ENCODE assay signal across 8 cellular contexts in the genomic region with DNA sequence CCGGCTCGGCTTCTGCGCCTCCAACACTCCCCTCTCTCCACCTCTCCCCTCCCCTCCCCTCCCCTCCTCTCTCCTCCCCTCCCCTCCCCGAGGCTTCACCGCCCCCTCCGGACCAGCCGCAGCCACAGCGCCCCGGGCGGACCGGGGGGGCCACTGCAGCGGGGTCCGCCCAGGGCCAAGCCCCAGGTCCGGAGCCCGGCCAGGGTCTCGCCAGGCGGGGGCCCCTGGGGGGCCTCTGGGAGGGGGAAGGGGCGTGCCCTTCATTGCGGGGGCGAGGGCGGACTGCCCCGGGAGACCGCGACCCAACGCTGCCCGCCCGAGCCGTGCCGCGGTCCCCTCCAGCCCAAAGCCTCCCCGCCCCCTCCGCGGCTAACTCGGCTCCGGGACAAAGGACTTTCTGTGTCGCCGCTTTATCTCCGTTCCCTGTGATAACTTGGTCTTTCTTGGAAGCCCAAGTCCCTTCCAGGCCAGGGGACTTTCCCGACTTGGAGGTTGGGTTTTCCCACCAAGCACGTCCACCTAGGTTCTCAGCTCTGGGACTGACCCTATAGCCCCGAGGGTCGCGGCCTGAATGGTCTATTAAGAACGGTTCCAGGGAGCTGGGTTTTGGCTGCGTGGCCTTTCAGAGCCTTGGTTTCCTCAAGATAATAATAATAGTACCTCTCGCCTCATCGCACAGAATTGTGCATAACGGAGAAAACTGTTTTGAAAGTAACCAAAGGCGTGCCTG. TPM values are rescaled to one million over a fixed set of nuclear protein-coding genes. Genes with fewer than 3 reads are reported as not detected.
DNase-seq lines count a peak whose midpoint lies in the region; ATAC-seq and TF ChIP-seq lines count a peak whose summit lies in the region.

TSS of gene UBQLN4 (minus strand) at position 29 of the 730 bp plus-strand sequence. CDS start 97 bp downstream, outside the sequence.

- H3K27ac ChIP-seq in SK-N-SH (ENCODE audit: low read depth in 2 of 2, low read length in 1 of 2) = peak within 1 kb of the TSS; percentile 93 to 100
- H3K27ac ChIP-seq in osteoblast (ENCODE audit: low read depth, low read length) = peak within 1 kb of the TSS; percentile 75
- peak within 1 kb of the TSS; percentile 91 to 94 for H3K27ac ChIP-seq in testis

- TF ChIP-seq RAD21 in SK-N-SH (IDR thresholded peaks at IDR 0.05; ENCODE audit: low read length) = no peak

- peak; percentile 44 for TF ChIP-seq CTCF in SK-N-SH (IDR thresholded peaks at IDR 0.05)
- TF ChIP-seq CTCF in osteoblast (IDR thresholded peaks at IDR 0.05; ENCODE audit: extremely low read depth, low read depth, low read length) = peak; percentile 25
- peak in 2 of 3 experiments; percentile 20 to 51 for TF ChIP-seq CTCF in testis (IDR thresholded peaks at IDR 0.05)

- no peaks in the 10 kb centered on the region for H3K27me3 Mint-ChIP-seq in activated naive CD4-positive, alpha-beta T cell treated with anti-CD3 and anti-CD28 coated beads, Interleukin-2, amount 10 ng/mL, durations not matched to agents 7 days and 5 days

- H3K4me1 Mint-ChIP-seq in activated naive CD4-positive, alpha-beta T cell treated with anti-CD3 and anti-CD28 coated beads, Interleukin-2, amount 10 ng/mL, durations not matched to agents 7 days and 5 days = peaks cover 39% of the 10 kb centered on the region

- TF ChIP-seq EP300 in SK-N-SH (IDR thresholded peaks at IDR 0.05; ENCODE audit: borderline replicate concordance in 1 of 2, low read depth in 1 of 2, low read length in 1 of 2) = no peak

- DNase-seq in DMS 273 treated with DMSO at 0.1 percent for 48 hours (lab: John Stamatoyannopoulos, UW) = peak; percentile 54
- DNase-seq in M059J (ENCODE audit: low read depth) = peak; percentile 75
- DNase-seq in SK-N-SH = peak; percentile 94
- DNase-seq in activated naive CD4-positive, alpha-beta T cell treated with anti-CD3 and anti-CD28 coated beads, Interleukin-2, amount 10 ng/mL, durations not matched to agents 7 days and 5 days = peak; percentile 91
- DNase-seq in globus pallidus (ENCODE audit: low spot score) = peak; percentile 92
- peak; percentile 98 for DNase-seq in osteoblast (ENCODE audit: insufficient read length, low spot score, missing footprints)
- peak; percentile 89 for DNase-seq in testis

- H3K4me3 Mint-ChIP-seq in activated naive CD4-positive, alpha-beta T cell treated with anti-CD3 and anti-CD28 coated beads, Interleukin-2, amount 10 ng/mL, durations not matched to agents 7 days and 5 days = peak within 1 kb of the TSS; percentile 97

- WGBS in SK-N-SH (ENCODE audit: low lambda C conversion rate) = under 1% methylated on average over 28 of the region's 49 CpGs
- WGBS in testis, 2 donors = 0 to 1% methylated on average over 2 to 30 of the region's 49 CpGs

- intact Hi-C loops in testis (cut with DNase I; ENCODE audit: low total_unique reads) = no loop called here

- no peak for TF ChIP-seq POLR2A in testis (IDR thresholded peaks at IDR 0.05)

- no peaks in the 10 kb centered on the region for H3K9me3 ChIP-seq in SK-N-SH
- no peaks in the 10 kb centered on the region for H3K9me3 ChIP-seq in osteoblast (ENCODE audit: low read depth, low read length)
- no peaks in the 10 kb centered on the region for H3K9me3 ChIP-seq in testis

- H3K9ac ChIP-seq in SK-N-SH = peak within 1 kb of the TSS; percentile 78

- CTCF ChIA-PET in SK-N-SH (lab: Yijun Ruan, JAX) = interaction anchor here (0.7 to 3.1 kb wide), 12 partner anchors 8 to 175 kb away, joined by 3 to 19 read pairs (median 4); partner anchors contain the start of gene SSR2
- CTCF ChIA-PET in activated naive CD4-positive, alpha-beta T cell treated with anti-CD3 and anti-CD28 coated beads, Interleukin-2, amount 10 ng/mL, durations not matched to agents 7 days and 5 days (lab: Charles Lee) = interaction anchor here (1.0 to 2.6 kb wide), 3 partner anchors 12 to 47 kb away, joined by 4 to 6 read pairs (median 6); no protein-coding TSS in a partner anchor

- H4K20me1 ChIP-seq in SK-N-SH (ENCODE audit: insufficient read depth) (peaks cover 8% of the 10 kb centered on the region), osteoblast (ENCODE audit: insufficient read depth, low read length) (peaks cover 10% of the 10 kb centered on the region)

- peak; percentile 46 for ATAC-seq in GM21737 (IDR thresholded peaks at IDR 0.05; ENCODE audit: unreplicated experiment)

- peaks cover 17% of the 10 kb centered on the region for H3K36me3 Mint-ChIP-seq in activated naive CD4-positive, alpha-beta T cell treated with anti-CD3 and anti-CD28 coated beads, Interleukin-2, amount 10 ng/mL, durations not matched to agents 7 days and 5 days

- H2AFZ ChIP-seq in SK-N-SH (ENCODE audit: low read depth) (peak within 1 kb of the TSS; percentile 90), osteoblast (ENCODE audit: low read length) (peak within 1 kb of the TSS; percentile 98)

- no peaks in the 10 kb centered on the region for H3K9me2 ChIP-seq in SK-N-SH

- H3K4me1 ChIP-seq in SK-N-SH (ENCODE audit: control insufficient read depth in 1 of 2, insufficient read depth in 2 of 2, low read depth in 1 of 2, low read length in 1 of 2) (peaks cover 6 to 17% of the 10 kb centered on the region in 2 experiments; a peak in 3 of 4 replicates), osteoblast (ENCODE audit: insufficient read depth, low read length) (peaks cover 19% of the 10 kb centered on the region), testis (peaks cover 11% of the 10 kb centered on the region)

- POLR2A ChIA-PET in SK-N-SH (lab: Yijun Ruan, JAX) = interaction anchor here (0.7 kb wide), 1 partner anchor 29 kb away, joined by 4 read pairs; the partner anchor contains the start of gene MEX3A

- H3K4me3 ChIP-seq in SK-N-SH (ENCODE audit: low read depth in 2 of 2, low read length in 1 of 2) (peak within 1 kb of the TSS; percentile 87 to 94), osteoblast (ENCODE audit: insufficient read depth, low read length) (peak within 1 kb of the TSS; percentile 99), testis (peak within 1 kb of the TSS; percentile 94 to 95)

- peaks cover 6% of the 10 kb centered on the region for H3F3A ChIP-seq in SK-N-SH (replicated peaks; ENCODE audit: insufficient read depth)

- peak within 1 kb of the TSS; percentile 96 for H3K27ac Mint-ChIP-seq in activated naive CD4-positive, alpha-beta T cell treated with anti-CD3 and anti-CD28 coated beads, Interleukin-2, amount 10 ng/mL, durations not matched to agents 7 days and 5 days

- H3K79me2 ChIP-seq in SK-N-SH (ENCODE audit: insufficient read depth) = peaks cover 44% of the 10 kb centered on the region
- H3K79me2 ChIP-seq in osteoblast (ENCODE audit: insufficient read depth, low read length) = peaks cover 33% of the 10 kb centered on the region

- H3K9me3 Mint-ChIP-seq in activated naive CD4-positive, alpha-beta T cell treated with anti-CD3 and anti-CD28 coated beads, Interleukin-2, amount 10 ng/mL, durations not matched to agents 7 days and 5 days = no peaks in the 10 kb centered on the region

- H3K4me2 ChIP-seq in SK-N-SH = peak within 1 kb of the TSS; percentile 85
- peak within 1 kb of the TSS; percentile 97 for H3K4me2 ChIP-seq in osteoblast (ENCODE audit: insufficient read depth, low read length)

- peaks cover 9 to 37% of the 10 kb centered on the region in 2 experiments for H3K36me3 ChIP-seq in SK-N-SH (replicated peaks in 1 of 2; ENCODE audit: control insufficient read depth in 1 of 2, insufficient read depth in 2 of 2, low read length in 1 of 2)
- peaks cover 25% of the 10 kb centered on the region for H3K36me3 ChIP-seq in osteoblast (ENCODE audit: insufficient read depth, low read length)
- no peaks in the 10 kb centered on the region for H3K36me3 ChIP-seq in testis (ENCODE audit: low read depth, missing control alignments)

- no peaks in the 10 kb centered on the region for H3K27me3 ChIP-seq in SK-N-SH (ENCODE audit: insufficient read depth)
- H3K27me3 ChIP-seq in osteoblast (ENCODE audit: insufficient read depth, low read length) = no peaks in the 10 kb centered on the region
- H3K27me3 ChIP-seq in testis = no peaks in the 10 kb centered on the region

TF ChIP-seq in SK-N-SH, 30 proteins besides CTCF, POLR2A, EP300 and RAD21 (continues in another document):
- TF ChIP-seq SIN3A (IDR thresholded peaks at IDR 0.05; ENCODE audit: borderline replicate concordance, low read depth, low read length) (no peak; the same call in 1 of the 2 replicates), ZBTB33 (IDR thresholded peaks at IDR 0.05; ENCODE audit: borderline replicate concordance, low read depth) (no peak), FOXJ3 (CRISPR knock-in tag; IDR thresholded peaks at IDR 0.05) (no peak), EZH2phosphoT487 (IDR thresholded peaks at IDR 0.05; ENCODE audit: borderline replicate concordance, low read depth) (no peak)
- TF ChIP-seq, protein P1, sequence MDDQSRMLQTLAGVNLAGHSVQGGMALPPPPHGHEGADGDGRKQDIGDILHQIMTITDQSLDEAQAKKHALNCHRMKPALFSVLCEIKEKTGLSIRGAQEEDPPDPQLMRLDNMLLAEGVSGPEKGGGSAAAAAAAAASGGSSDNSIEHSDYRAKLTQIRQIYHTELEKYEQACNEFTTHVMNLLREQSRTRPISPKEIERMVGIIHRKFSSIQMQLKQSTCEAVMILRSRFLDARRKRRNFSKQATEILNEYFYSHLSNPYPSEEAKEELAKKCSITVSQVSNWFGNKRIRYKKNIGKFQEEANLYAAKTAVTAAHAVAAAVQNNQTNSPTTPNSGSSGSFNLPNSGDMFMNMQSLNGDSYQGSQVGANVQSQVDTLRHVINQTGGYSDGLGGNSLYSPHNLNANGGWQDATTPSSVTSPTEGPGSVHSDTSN (IDR thresholded peaks at IDR 0.05) = no peak

RNA-seq across cellular contexts. Expression of gene UBQLN4, which starts in this region (rescaled TPM):
- total RNA-seq in M059J (2014; rRNA removed; shearing (Covaris generic)) = 18.8 and 26.5 TPM in 2 replicates
- polyA plus RNA-seq in SK-N-SH (2012; rRNA removed) (37.0 and 45.6 TPM in 2 replicates), testis (ENCODE audit: insufficient read depth, low read depth, low replicate concordance) (34.4 TPM)
- polyA plus RNA-seq in SK-N-SH (2012; cell fraction: cytosol; rRNA removed) = 24.8 and 32.5 TPM in 2 replicates
- polyA plus RNA-seq in SK-N-SH (2012; cell fraction: nucleus; rRNA removed) = 62.8 and 69.2 TPM in 2 replicates
- total RNA-seq in osteoblast (10.6 and 13.0 TPM in 2 replicates), testis (10 to 100 TPM; 41.0 to 42.7 TPM)

Comparison
In these comparisons a context has a peak if more than half of its experiments do, and no peak if none do; other contexts are left out.
1. Peak in every context shown above with its lines: DNase-seq, ATAC-seq, H3K4me3 ChIP-seq and H3K27ac ChIP-seq.